Comparison of ENCODE assay signal across 1 cellular context in the genomic region with DNA sequence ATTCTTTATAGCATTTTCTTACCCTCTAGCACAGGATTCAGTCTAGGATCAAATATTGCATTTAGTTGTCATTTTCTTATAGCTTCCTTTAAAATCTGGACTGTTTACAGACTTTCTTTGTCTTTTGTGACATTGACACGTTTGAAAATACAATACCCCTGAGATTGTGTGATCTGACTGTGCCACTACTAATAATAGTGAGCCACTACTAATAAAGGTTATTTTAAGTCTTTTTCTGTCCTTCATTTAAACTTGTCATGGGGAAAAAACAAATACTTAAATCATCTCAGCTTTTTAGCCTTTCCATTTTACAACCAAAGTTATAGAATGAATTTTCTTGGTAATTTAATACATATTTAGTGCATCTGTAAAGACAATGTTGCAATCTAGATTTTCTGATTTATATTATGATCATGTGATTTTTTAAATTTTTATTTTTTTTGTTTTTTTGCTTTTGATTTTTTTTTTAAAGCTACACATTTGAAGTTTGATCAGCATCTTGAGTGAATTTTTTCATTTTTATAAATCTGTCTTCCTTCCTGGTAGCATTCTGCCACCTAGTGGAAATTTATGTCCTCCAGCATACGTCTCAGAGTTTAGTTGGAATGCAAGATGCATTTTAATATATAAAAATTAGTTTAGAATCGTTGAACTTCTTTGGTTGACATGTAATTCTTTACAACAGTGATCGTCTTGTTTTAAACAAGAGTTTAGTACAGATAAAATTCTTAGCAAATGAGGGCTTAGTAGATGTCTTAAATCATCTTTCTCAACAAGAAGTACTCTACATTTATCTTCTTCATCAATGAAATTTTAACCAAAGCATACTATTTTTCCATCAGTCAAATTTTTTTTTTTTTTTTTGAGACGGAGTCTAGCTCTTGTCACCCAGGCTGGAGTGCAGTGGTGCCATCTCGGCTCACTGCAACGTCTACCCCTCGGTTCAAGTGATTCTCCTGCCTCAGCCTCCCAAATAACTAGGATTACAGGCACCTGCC.
TF ChIP-seq lines count a peak whose summit lies in the region.

No MANE protein-coding gene starts in this region.

TF ChIP-seq in K562, 482 proteins besides CTCF, POLR2A, EP300 and RAD21 (continued from another document and continues in another):
- TF ChIP-seq, protein P1, sequence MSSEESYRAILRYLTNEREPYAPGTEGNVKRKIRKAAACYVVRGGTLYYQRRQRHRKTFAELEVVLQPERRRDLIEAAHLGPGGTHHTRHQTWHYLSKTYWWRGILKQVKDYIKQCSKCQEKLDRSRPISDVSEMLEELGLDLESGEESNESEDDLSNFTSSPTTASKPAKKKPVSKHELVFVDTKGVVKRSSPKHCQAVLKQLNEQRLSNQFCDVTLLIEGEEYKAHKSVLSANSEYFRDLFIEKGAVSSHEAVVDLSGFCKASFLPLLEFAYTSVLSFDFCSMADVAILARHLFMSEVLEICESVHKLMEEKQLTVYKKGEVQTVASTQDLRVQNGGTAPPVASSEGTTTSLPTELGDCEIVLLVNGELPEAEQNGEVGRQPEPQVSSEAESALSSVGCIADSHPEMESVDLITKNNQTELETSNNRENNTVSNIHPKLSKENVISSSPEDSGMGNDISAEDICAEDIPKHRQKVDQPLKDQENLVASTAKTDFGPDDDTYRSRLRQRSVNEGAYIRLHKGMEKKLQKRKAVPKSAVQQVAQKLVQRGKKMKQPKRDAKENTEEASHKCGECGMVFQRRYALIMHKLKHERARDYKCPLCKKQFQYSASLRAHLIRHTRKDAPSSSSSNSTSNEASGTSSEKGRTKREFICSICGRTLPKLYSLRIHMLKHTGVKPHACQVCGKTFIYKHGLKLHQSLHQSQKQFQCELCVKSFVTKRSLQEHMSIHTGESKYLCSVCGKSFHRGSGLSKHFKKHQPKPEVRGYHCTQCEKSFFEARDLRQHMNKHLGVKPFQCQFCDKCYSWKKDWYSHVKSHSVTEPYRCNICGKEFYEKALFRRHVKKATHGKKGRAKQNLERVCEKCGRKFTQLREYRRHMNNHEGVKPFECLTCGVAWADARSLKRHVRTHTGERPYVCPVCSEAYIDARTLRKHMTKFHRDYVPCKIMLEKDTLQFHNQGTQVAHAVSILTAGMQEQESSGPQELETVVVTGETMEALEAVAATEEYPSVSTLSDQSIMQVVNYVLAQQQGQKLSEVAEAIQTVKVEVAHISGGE (CRISPR knock-in tag; IDR thresholded peaks at IDR 0.05), result peak in 1 of 3 experiments; percentile 75; a peak in 2 of 6 replicates
- no peak for TF ChIP-seq ZNF561 (CRISPR knock-in tag; conservative IDR thresholded peaks at IDR 0.05)
- TF ChIP-seq ZC3H11A (IDR thresholded peaks at IDR 0.05; ENCODE audit: low read depth, low read length), result no peak
- TF ChIP-seq ZNF232 (CRISPR knock-in tag; IDR thresholded peaks at IDR 0.05), result no peak
- no peak for TF ChIP-seq ZNF253 (CRISPR knock-in tag; conservative IDR thresholded peaks at IDR 0.05)
- TF ChIP-seq NFIC (IDR thresholded peaks at IDR 0.05), result no peak
- TF ChIP-seq, protein P2, sequence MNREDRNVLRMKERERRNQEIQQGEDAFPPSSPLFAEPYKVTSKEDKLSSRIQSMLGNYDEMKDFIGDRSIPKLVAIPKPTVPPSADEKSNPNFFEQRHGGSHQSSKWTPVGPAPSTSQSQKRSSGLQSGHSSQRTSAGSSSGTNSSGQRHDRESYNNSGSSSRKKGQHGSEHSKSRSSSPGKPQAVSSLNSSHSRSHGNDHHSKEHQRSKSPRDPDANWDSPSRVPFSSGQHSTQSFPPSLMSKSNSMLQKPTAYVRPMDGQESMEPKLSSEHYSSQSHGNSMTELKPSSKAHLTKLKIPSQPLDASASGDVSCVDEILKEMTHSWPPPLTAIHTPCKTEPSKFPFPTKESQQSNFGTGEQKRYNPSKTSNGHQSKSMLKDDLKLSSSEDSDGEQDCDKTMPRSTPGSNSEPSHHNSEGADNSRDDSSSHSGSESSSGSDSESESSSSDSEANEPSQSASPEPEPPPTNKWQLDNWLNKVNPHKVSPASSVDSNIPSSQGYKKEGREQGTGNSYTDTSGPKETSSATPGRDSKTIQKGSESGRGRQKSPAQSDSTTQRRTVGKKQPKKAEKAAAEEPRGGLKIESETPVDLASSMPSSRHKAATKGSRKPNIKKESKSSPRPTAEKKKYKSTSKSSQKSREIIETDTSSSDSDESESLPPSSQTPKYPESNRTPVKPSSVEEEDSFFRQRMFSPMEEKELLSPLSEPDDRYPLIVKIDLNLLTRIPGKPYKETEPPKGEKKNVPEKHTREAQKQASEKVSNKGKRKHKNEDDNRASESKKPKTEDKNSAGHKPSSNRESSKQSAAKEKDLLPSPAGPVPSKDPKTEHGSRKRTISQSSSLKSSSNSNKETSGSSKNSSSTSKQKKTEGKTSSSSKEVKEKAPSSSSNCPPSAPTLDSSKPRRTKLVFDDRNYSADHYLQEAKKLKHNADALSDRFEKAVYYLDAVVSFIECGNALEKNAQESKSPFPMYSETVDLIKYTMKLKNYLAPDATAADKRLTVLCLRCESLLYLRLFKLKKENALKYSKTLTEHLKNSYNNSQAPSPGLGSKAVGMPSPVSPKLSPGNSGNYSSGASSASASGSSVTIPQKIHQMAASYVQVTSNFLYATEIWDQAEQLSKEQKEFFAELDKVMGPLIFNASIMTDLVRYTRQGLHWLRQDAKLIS (CRISPR knock-in tag; IDR thresholded peaks at IDR 0.05), result no peak
- TF ChIP-seq GTF2A2 (tag; IDR thresholded peaks at IDR 0.05), result no peak
- no peak for TF ChIP-seq MCM3 (IDR thresholded peaks at IDR 0.05)
- no peak for TF ChIP-seq PCBP2 (IDR thresholded peaks at IDR 0.05; ENCODE audit: low read depth, low read length, poor library complexity, severe bottlenecking)
- no peak for TF ChIP-seq ZSCAN29 (IDR thresholded peaks at IDR 0.05)
- no peak for TF ChIP-seq ZNF24 (IDR thresholded peaks at IDR 0.05)
- no peak for TF ChIP-seq ZNF133 (CRISPR knock-in tag; IDR thresholded peaks at IDR 0.05)
- no peak for TF ChIP-seq HDAC6 (IDR thresholded peaks at IDR 0.05; ENCODE audit: low read depth, low read length)
- TF ChIP-seq MXI1 (IDR thresholded peaks at IDR 0.05; ENCODE audit: low read depth, low read length), result no peak
- TF ChIP-seq ZNF699 (CRISPR knock-in tag; IDR thresholded peaks at IDR 0.05; ENCODE audit: insufficient replicate concordance), result no peak
- no peak for TF ChIP-seq ZNF507 (tag; conservative IDR thresholded peaks at IDR 0.05)
- TF ChIP-seq TAL1 (IDR thresholded peaks at IDR 0.05), result no peak
- no peak for TF ChIP-seq GABPB2 (CRISPR knock-in tag; conservative IDR thresholded peaks at IDR 0.05)
- TF ChIP-seq, protein P3, sequence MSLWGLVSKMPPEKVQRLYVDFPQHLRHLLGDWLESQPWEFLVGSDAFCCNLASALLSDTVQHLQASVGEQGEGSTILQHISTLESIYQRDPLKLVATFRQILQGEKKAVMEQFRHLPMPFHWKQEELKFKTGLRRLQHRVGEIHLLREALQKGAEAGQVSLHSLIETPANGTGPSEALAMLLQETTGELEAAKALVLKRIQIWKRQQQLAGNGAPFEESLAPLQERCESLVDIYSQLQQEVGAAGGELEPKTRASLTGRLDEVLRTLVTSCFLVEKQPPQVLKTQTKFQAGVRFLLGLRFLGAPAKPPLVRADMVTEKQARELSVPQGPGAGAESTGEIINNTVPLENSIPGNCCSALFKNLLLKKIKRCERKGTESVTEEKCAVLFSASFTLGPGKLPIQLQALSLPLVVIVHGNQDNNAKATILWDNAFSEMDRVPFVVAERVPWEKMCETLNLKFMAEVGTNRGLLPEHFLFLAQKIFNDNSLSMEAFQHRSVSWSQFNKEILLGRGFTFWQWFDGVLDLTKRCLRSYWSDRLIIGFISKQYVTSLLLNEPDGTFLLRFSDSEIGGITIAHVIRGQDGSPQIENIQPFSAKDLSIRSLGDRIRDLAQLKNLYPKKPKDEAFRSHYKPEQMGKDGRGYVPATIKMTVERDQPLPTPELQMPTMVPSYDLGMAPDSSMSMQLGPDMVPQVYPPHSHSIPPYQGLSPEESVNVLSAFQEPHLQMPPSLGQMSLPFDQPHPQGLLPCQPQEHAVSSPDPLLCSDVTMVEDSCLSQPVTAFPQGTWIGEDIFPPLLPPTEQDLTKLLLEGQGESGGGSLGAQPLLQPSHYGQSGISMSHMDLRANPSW (CRISPR knock-in tag; IDR thresholded peaks at IDR 0.05), result no peak
- TF ChIP-seq SIX5 (IDR thresholded peaks at IDR 0.05; ENCODE audit: borderline replicate concordance in 1 of 2, insufficient read depth in 1 of 2, low read depth in 1 of 2, low read length in 2 of 2), result no peak
- no peak for TF ChIP-seq PCBP1 (IDR thresholded peaks at IDR 0.05; ENCODE audit: low read depth, low read length, poor library complexity, severe bottlenecking)
- TF ChIP-seq, protein P4, sequence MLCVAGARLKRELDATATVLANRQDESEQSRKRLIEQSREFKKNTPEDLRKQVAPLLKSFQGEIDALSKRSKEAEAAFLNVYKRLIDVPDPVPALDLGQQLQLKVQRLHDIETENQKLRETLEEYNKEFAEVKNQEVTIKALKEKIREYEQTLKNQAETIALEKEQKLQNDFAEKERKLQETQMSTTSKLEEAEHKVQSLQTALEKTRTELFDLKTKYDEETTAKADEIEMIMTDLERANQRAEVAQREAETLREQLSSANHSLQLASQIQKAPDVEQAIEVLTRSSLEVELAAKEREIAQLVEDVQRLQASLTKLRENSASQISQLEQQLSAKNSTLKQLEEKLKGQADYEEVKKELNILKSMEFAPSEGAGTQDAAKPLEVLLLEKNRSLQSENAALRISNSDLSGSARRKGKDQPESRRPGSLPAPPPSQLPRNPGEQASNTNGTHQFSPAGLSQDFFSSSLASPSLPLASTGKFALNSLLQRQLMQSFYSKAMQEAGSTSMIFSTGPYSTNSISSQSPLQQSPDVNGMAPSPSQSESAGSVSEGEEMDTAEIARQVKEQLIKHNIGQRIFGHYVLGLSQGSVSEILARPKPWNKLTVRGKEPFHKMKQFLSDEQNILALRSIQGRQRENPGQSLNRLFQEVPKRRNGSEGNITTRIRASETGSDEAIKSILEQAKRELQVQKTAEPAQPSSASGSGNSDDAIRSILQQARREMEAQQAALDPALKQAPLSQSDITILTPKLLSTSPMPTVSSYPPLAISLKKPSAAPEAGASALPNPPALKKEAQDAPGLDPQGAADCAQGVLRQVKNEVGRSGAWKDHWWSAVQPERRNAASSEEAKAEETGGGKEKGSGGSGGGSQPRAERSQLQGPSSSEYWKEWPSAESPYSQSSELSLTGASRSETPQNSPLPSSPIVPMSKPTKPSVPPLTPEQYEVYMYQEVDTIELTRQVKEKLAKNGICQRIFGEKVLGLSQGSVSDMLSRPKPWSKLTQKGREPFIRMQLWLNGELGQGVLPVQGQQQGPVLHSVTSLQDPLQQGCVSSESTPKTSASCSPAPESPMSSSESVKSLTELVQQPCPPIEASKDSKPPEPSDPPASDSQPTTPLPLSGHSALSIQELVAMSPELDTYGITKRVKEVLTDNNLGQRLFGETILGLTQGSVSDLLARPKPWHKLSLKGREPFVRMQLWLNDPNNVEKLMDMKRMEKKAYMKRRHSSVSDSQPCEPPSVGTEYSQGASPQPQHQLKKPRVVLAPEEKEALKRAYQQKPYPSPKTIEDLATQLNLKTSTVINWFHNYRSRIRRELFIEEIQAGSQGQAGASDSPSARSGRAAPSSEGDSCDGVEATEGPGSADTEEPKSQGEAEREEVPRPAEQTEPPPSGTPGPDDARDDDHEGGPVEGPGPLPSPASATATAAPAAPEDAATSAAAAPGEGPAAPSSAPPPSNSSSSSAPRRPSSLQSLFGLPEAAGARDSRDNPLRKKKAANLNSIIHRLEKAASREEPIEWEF (CRISPR knock-in tag; IDR thresholded peaks at IDR 0.05), result 0 out of 2 replicates have a peak, but pooled peaks have one; percentile 43
- no peak for TF ChIP-seq ZFP1 (CRISPR knock-in tag; IDR thresholded peaks at IDR 0.05)
- no peak for TF ChIP-seq U2AF1 (optimal IDR thresholded peaks at IDR 0.05; ENCODE audit: low read depth, low read length)
- TF ChIP-seq BRD9 (IDR thresholded peaks at IDR 0.05; ENCODE audit: low read depth, partially characterized antibody), result peak; percentile 88
- no peak for TF ChIP-seq PHB2 (IDR thresholded peaks at IDR 0.05; ENCODE audit: low read depth)
- TF ChIP-seq, protein P5, sequence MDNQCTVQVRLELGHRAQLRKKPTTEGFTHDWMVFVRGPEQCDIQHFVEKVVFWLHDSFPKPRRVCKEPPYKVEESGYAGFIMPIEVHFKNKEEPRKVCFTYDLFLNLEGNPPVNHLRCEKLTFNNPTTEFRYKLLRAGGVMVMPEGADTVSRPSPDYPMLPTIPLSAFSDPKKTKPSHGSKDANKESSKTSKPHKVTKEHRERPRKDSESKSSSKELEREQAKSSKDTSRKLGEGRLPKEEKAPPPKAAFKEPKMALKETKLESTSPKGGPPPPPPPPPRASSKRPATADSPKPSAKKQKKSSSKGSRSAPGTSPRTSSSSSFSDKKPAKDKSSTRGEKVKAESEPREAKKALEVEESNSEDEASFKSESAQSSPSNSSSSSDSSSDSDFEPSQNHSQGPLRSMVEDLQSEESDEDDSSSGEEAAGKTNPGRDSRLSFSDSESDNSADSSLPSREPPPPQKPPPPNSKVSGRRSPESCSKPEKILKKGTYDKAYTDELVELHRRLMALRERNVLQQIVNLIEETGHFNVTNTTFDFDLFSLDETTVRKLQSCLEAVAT (IDR thresholded peaks at IDR 0.05), result no peak
- no peak for TF ChIP-seq ZNF75A (CRISPR knock-in tag; IDR thresholded peaks at IDR 0.05)
- TF ChIP-seq ARID2 (IDR thresholded peaks at IDR 0.05), result peak; percentile 63; the same call in 1 of the 2 replicates
- TF ChIP-seq ILF3 (IDR thresholded peaks at IDR 0.05; ENCODE audit: borderline replicate concordance), result no peak
- 0 out of 2 replicates have a peak, but pooled peaks have one; percentile 8 for TF ChIP-seq C11orf30 (IDR thresholded peaks at IDR 0.05; ENCODE audit: low read depth)
- no peak for TF ChIP-seq SREBF1 (IDR thresholded peaks at IDR 0.05; ENCODE audit: borderline replicate concordance, low read depth, low read length)
- TF ChIP-seq POLR2H (tag; IDR thresholded peaks at IDR 0.05; ENCODE audit: low read depth), result peak; percentile 49; the same call in 1 of the 2 replicates
- TF ChIP-seq ZNF764 (CRISPR knock-in tag; IDR thresholded peaks at IDR 0.05; ENCODE audit: low read depth), result no peak
- TF ChIP-seq, protein P6, sequence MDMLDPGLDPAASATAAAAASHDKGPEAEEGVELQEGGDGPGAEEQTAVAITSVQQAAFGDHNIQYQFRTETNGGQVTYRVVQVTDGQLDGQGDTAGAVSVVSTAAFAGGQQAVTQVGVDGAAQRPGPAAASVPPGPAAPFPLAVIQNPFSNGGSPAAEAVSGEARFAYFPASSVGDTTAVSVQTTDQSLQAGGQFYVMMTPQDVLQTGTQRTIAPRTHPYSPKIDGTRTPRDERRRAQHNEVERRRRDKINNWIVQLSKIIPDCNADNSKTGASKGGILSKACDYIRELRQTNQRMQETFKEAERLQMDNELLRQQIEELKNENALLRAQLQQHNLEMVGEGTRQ (CRISPR knock-in tag; IDR thresholded peaks at IDR 0.05), result no peak
- no peak for TF ChIP-seq TRIM28 (IDR thresholded peaks at IDR 0.05)
- TF ChIP-seq HNRNPUL1 (IDR thresholded peaks at IDR 0.05; ENCODE audit: low read length), result no peak
- peak; percentile 73; the same call in 1 of the 2 replicates for TF ChIP-seq TOE1 (IDR thresholded peaks at IDR 0.05; ENCODE audit: borderline replicate concordance)
- TF ChIP-seq TOE1 (CRISPR knock-in tag; IDR thresholded peaks at IDR 0.05; ENCODE audit: borderline replicate concordance, low read depth), result no peak
- no peak for TF ChIP-seq BRCA1 (IDR thresholded peaks at IDR 0.05)
- TF ChIP-seq BRCA1 (CRISPR knock-in tag; IDR thresholded peaks at IDR 0.05), result no peak
- TF ChIP-seq ZNF263 (CRISPR knock-in tag; IDR thresholded peaks at IDR 0.05; ENCODE audit: borderline replicate concordance), result no peak
